Comparison of ENCODE assay signal across 11 cellular contexts in genomic region chr16:65414284-65414984, GRCh38.
DNase-seq lines count a peak whose midpoint lies in the region; ATAC-seq and TF ChIP-seq lines count a peak whose summit lies in the region.
"Had no signal": no experiment of that assay in that cellular context is flagged by ENCODE, and none has a peak within 500 bp of the region (broad histone marks: within the 10 kb centered on the region; RNA-seq: fewer than 3 reads in every experiment).

No MANE protein-coding gene starts in this region.

- no peaks in the 10 kb centered on the region for H3K27me3 Mint-ChIP-seq in activated naive CD8-positive, alpha-beta T cell treated with anti-CD3 and anti-CD28 coated beads, Interleukin-2, amount 50 U/mL, for 24 hours
- H3K27me3 Mint-ChIP-seq in CD14-positive monocyte (ENCODE audit: low read depth in 3 of 3): peaks cover 0 to 5% (median 0%) of the 10 kb centered on the region in 3 donors
- H3K27me3 Mint-ChIP-seq: CD4-positive, alpha-beta memory T cell had no signal

- ATAC-seq in HG02610 (IDR thresholded peaks at IDR 0.05; ENCODE audit: unreplicated experiment): peak; percentile 82
- ATAC-seq in activated naive CD8-positive, alpha-beta T cell treated with anti-CD3 and anti-CD28 coated beads, Interleukin-2, amount 50 U/mL, for 24 hours: peak; percentile 63

- intact Hi-C loops in CD14-positive monocyte (cut with micrococcal nuclease): no loop called here

- H3K27ac Mint-ChIP-seq in activated naive CD8-positive, alpha-beta T cell treated with anti-CD3 and anti-CD28 coated beads, Interleukin-2, amount 50 U/mL, for 24 hours: no peak overlapping the region
- no peak overlapping the region for H3K27ac Mint-ChIP-seq in CD14-positive monocyte
- H3K27ac Mint-ChIP-seq: CD4-positive, alpha-beta memory T cell; dendritic cell treated with granulocyte-macrophage colony-stimulating factor and Interleukin-4, amounts not matched to agents 40 ng/mL and 50 ng/mL, for 4 days had no signal

- no peak overlapping the region for H3K4me3 Mint-ChIP-seq in activated naive CD8-positive, alpha-beta T cell treated with anti-CD3 and anti-CD28 coated beads, Interleukin-2, amount 50 U/mL, for 24 hours
- H3K4me3 Mint-ChIP-seq in CD14-positive monocyte: no peak overlapping the region
- H3K4me3 Mint-ChIP-seq: CD4-positive, alpha-beta memory T cell; dendritic cell treated with granulocyte-macrophage colony-stimulating factor and Interleukin-4, amounts not matched to agents 40 ng/mL and 50 ng/mL, for 4 days had no signal

- H3K36me3 Mint-ChIP-seq in activated naive CD8-positive, alpha-beta T cell treated with anti-CD3 and anti-CD28 coated beads, Interleukin-2, amount 50 U/mL, for 24 hours (ENCODE audit: low read depth): no peaks in the 10 kb centered on the region
- H3K36me3 Mint-ChIP-seq in CD14-positive monocyte: no peaks in the 10 kb centered on the region
- H3K36me3 Mint-ChIP-seq: CD4-positive, alpha-beta memory T cell had no signal

- peaks cover 11% of the 10 kb centered on the region for H3K9me3 Mint-ChIP-seq in activated naive CD8-positive, alpha-beta T cell treated with anti-CD3 and anti-CD28 coated beads, Interleukin-2, amount 50 U/mL, for 24 hours
- peaks cover 0 to 19% (median 2%) of the 10 kb centered on the region in 7 donors for H3K9me3 Mint-ChIP-seq in CD14-positive monocyte

- DNase-seq in AG08395 (ENCODE audit: low spot score): peak; percentile 86
- peak; percentile 2 for DNase-seq in activated naive CD8-positive, alpha-beta T cell treated with anti-CD3 and anti-CD28 coated beads, Interleukin-2, amount 50 U/mL, for 24 hours
- DNase-seq in hepatic stellate cell (ENCODE audit: low spot score): peak; percentile 35
- DNase-seq in NK-92 (lab: John Stamatoyannopoulos, UW; ENCODE audit: unreplicated experiment): no peak
- no peak for DNase-seq in AML-193 (lab: John Stamatoyannopoulos, UW)
- DNase-seq in midbrain (lab: John Stamatoyannopoulos, UW): no peak
- DNase-seq in CD14-positive monocyte (ENCODE audit: low spot score): no peak
- DNase-seq: CD4-positive, alpha-beta memory T cell; NCI-H1105 treated with DMSO at 0.1 percent for 48 hours had no signal

- H3K4me1 Mint-ChIP-seq in activated naive CD8-positive, alpha-beta T cell treated with anti-CD3 and anti-CD28 coated beads, Interleukin-2, amount 50 U/mL, for 24 hours: peaks cover 7% of the 10 kb centered on the region
- H3K4me1 Mint-ChIP-seq in CD14-positive monocyte: no peaks in the 10 kb centered on the region
- H3K4me1 Mint-ChIP-seq: CD4-positive, alpha-beta memory T cell had no signal

- TF ChIP-seq CTCF in CD14-positive monocyte (IDR thresholded peaks at IDR 0.05): no peak

Comparison
In these comparisons a context has a peak if more than half of its experiments do, and no peak if none do; other contexts are left out.
1. DNase-seq: peak in AG08395 (single experiment), activated naive CD8-positive, alpha-beta T cell treated with anti-CD3 and anti-CD28 coated beads, Interleukin-2, amount 50 U/mL, for 24 hours (single experiment) and hepatic stellate cell (single experiment); none in NK-92 (single experiment), AML-193 (0 of 2), midbrain (single experiment) and CD14-positive monocyte (single experiment).